ENCODE assay signal across 8 cellular contexts in the genomic region with DNA sequence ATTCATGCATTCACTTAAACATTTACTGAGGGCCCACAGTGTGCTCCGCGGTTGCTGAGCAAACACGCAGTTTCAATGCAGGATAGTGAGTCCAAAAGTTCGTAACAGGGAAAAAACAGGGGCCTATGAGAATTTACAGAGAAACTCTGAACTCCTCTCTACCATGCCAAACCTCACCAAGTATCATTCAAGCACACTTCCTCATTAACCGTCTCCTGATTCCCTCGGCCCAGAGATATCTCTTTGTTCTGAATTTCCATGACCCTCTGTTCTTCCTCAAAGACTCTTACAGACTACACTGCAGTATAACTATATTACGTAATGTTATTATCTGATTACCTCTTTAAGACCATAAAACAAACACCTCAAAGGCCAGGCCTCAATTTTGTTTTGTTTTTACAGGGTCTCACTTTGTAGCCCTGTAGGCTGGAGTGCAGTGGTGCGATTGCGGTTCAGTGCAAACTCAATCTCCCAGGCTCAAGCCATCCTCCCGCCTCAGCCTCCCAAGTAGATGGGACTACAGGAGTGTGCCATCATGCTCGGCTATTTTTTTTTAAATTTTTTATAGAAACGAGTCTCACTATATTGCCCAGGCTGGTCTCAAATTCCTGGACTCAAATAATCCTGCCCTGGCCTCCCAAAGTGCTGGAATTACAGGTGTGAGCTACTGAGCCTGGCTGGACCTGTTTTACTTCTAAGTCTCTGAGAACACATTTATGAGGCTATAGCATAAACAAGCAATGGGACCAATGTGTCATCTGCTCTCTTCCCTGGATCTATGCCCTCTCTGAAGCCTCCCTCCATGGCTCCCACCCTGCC. TPM values are rescaled to one million over a fixed set of nuclear protein-coding genes. Genes with fewer than 3 reads are reported as not detected.
DNase-seq lines count a peak whose midpoint lies in the region; ATAC-seq and TF ChIP-seq lines count a peak whose summit lies in the region.

No MANE protein-coding gene starts in this region.

- peak overlapping the region; percentile 0 for H3K4me3 ChIP-seq in rectal smooth muscle tissue (ENCODE audit: low read length)

- peak overlapping the region; percentile 7 for H3K4me3 Mint-ChIP-seq in endothelial cell (ENCODE audit: unreplicated experiment)

- H3K9ac ChIP-seq in rectal smooth muscle tissue (ENCODE audit: low read length): no peak overlapping the region

- ATAC-seq in HG03039 (IDR thresholded peaks at IDR 0.05; ENCODE audit: unreplicated experiment): no peak

- H3K27me3 Mint-ChIP-seq in endothelial cell (ENCODE audit: unreplicated experiment): peaks cover 3% of the 10 kb centered on the region

- no peak overlapping the region for H3K27ac ChIP-seq in rectal smooth muscle tissue (ENCODE audit: low read depth, low read length)

- H3K4me1 Mint-ChIP-seq in endothelial cell (ENCODE audit: unreplicated experiment): peaks cover 34% of the 10 kb centered on the region

- peaks cover 18% of the 10 kb centered on the region for H3K4me1 ChIP-seq in rectal smooth muscle tissue (ENCODE audit: control insufficient read depth, insufficient read depth, low read length)

- peaks cover 7% of the 10 kb centered on the region for H3K36me3 ChIP-seq in rectal smooth muscle tissue (ENCODE audit: control insufficient read depth, insufficient read depth, low read length)

- H3K36me3 Mint-ChIP-seq in endothelial cell (ENCODE audit: low read depth, unreplicated experiment): peaks cover 25% of the 10 kb centered on the region

- H3K27ac Mint-ChIP-seq in endothelial cell (ENCODE audit: unreplicated experiment): peak overlapping the region; percentile 33

- no peaks in the 10 kb centered on the region for H3K9me3 Mint-ChIP-seq in endothelial cell (ENCODE audit: unreplicated experiment)

- H3K27me3 ChIP-seq in rectal smooth muscle tissue (ENCODE audit: control insufficient read depth, insufficient read depth, low read length): no peaks in the 10 kb centered on the region

- no peak for TF ChIP-seq CTCF in endothelial cell (IDR thresholded peaks at IDR 0.05; ENCODE audit: unreplicated experiment)

- DNase-seq in NCI-H1105 treated with DMSO at 0.1 percent for 48 hours (lab: John Stamatoyannopoulos, UW): peak; percentile 23
- DNase-seq in NCI-H1105 (lab: John Stamatoyannopoulos, UW): no peak
- peak; percentile 94 for DNase-seq in OCI-M1 (lab: John Stamatoyannopoulos, UW)
- no peak for DNase-seq in endothelial cell (ENCODE audit: low spot score)
- no peak for DNase-seq in NCI-H2107 (lab: John Stamatoyannopoulos, UW)
- DNase-seq in central memory CD4-positive, alpha-beta T cell: no peak

RNA-seq across cellular contexts. Expression of a gene that starts 3.6 kb away (rescaled TPM):
- total RNA-seq in endothelial cell (ENCODE audit: unreplicated experiment): 34.2 TPM

RNA-seq across cellular contexts. Expression of a gene that starts 3.7 kb away (rescaled TPM):
- 19.5 TPM for total RNA-seq in endothelial cell (ENCODE audit: unreplicated experiment)

RNA-seq across cellular contexts. Expression of a gene that starts 32.3 kb away (rescaled TPM):
- total RNA-seq in endothelial cell (ENCODE audit: unreplicated experiment): 38.6 TPM

RNA-seq across cellular contexts. Expression of a gene that starts 50.9 kb away (rescaled TPM):
- total RNA-seq in endothelial cell (ENCODE audit: unreplicated experiment): 14.5 TPM

Comparison
In these comparisons a context has a peak if more than half of its experiments do, and no peak if none do; other contexts are left out.
1. DNase-seq: peak in NCI-H1105 treated with DMSO at 0.1 percent for 48 hours (single experiment) and OCI-M1 (single experiment); none in NCI-H1105 (single experiment), endothelial cell (single experiment), NCI-H2107 (single experiment) and central memory CD4-positive, alpha-beta T cell (single experiment).